Comparison of ENCODE assay signal across 23 cellular contexts in genomic region chr9:136499935-136500910, GRCh38. TPM values are rescaled to one million over a fixed set of nuclear protein-coding genes. Genes with fewer than 3 reads are reported as not detected.
A peak's percentile ranks its signal among the peaks of the same experiment; 100 is the strongest.
DNase-seq lines count a peak whose midpoint lies in the region; ATAC-seq and TF ChIP-seq lines count a peak whose summit lies in the region.
"Had no signal": no experiment of that assay in that cellular context is flagged by ENCODE, and none has a peak within 500 bp of the region (broad histone marks: within the 10 kb centered on the region; RNA-seq: fewer than 3 reads in every experiment).

No MANE protein-coding gene starts in this region.

- no peak overlapping the region for H3K14ac ChIP-seq in neuronal stem cell (ENCODE audit: low read length)

- H3K4me2 ChIP-seq in neuronal stem cell (ENCODE audit: insufficient read depth, low read length, poor library complexity, severe bottlenecking) (no peak overlapping the region), neural progenitor cell (no peak overlapping the region)
- H3K4me2 ChIP-seq: GM23338, KMS-11 had no signal

- H3K18ac ChIP-seq in neuronal stem cell (ENCODE audit: low read length): no peak overlapping the region

- no peak overlapping the region for H2AFZ ChIP-seq in neuronal stem cell (ENCODE audit: low read length)
- H2AFZ ChIP-seq in neural progenitor cell (replicated peaks): no peak overlapping the region
- H2AFZ ChIP-seq: GM23338 had no signal

- CTCF ChIA-PET in RWPE1 (lab: Yijun Ruan, JAX): interaction anchor here (0.5 to 0.9 kb wide), 4 partner anchors 8 to 91 kb away, joined by 3 to 5 read pairs (median 4); no protein-coding TSS in a partner anchor

- H4K8ac ChIP-seq in neuronal stem cell (ENCODE audit: low read depth, low read length): peak overlapping the region; percentile 92

- H3K36me3 ChIP-seq in neuronal stem cell (replicated peaks in 1 of 2; ENCODE audit: control insufficient read depth in 2 of 2, insufficient read depth in 2 of 2, low read length in 2 of 2) (peaks cover 81 to 97% of the 10 kb centered on the region in 2 donors), neural progenitor cell (no peaks in the 10 kb centered on the region)

- peak; percentile 38 to 51 for DNase-seq in SHP77 (lab: John Stamatoyannopoulos, UW)
- DNase-seq in SHP77 treated with DMSO at 0.1 percent for 48 hours (lab: John Stamatoyannopoulos, UW): no peak
- DNase-seq in NCI-H1694 (lab: John Stamatoyannopoulos, UW): peak; percentile 29
- DNase-seq in RWPE1 (ENCODE audit: low spot score): no peak
- DNase-seq in neuronal stem cell (ENCODE audit: low spot score): no peak
- no peak for DNase-seq in substantia nigra (lab: John Stamatoyannopoulos, UW)
- no peak for DNase-seq in neural progenitor cell (ENCODE audit: low spot score)
- DNase-seq: AML-193; C1 segment of cervical spinal cord; CD8-positive, alpha-beta T cell; EL; GF-D8; NCI-H1092 treated with DMSO at 0.1 percent for 48 hours; NCI-H1436 treated with DMSO at 0.1 percent for 48 hours; NCI-H2029 treated with DMSO at 0.1 percent for 48 hours; NCI-H446; NCI-H69; T-helper 1 cell had no signal

- H3K4me3 ChIP-seq in neuronal stem cell (ENCODE audit: low read length in 2 of 2) (no peak overlapping the region), neural progenitor cell (no peak overlapping the region)
- H3K4me3 ChIP-seq: GM23338, HAP-1, SJSA1 had no signal

- H2BK120ac ChIP-seq in neuronal stem cell (ENCODE audit: low read depth, low read length): no peak overlapping the region

- H2AK5ac ChIP-seq in neuronal stem cell (ENCODE audit: low read depth, low read length): no peak overlapping the region

- H3K27me3 ChIP-seq in neuronal stem cell (ENCODE audit: control insufficient read depth in 3 of 3, insufficient read depth in 3 of 3, low read depth in 1 of 3, low read length in 3 of 3) (no peaks in the 10 kb centered on the region), neural progenitor cell (no peaks in the 10 kb centered on the region)
- H3K27me3 ChIP-seq: SJSA1 had no signal

- H3K23ac ChIP-seq in neuronal stem cell (ENCODE audit: low read depth, low read length, poor library complexity): peak overlapping the region; percentile 73

- no peak overlapping the region for H3K4ac ChIP-seq in neuronal stem cell (ENCODE audit: low read length)

- ATAC-seq in HG03108 (IDR thresholded peaks at IDR 0.05; ENCODE audit: unreplicated experiment): no peak
- ATAC-seq: CD8-positive, alpha-beta T cell; GM23338 had no signal

- no CpG with 5 or more reads among the region's 50 CpGs for whole genome bisulfite sequencing in neuronal stem cell (ENCODE audit: extremely low coverage in 2 of 2, insufficient read length in 2 of 2, insufficient replicate concordance in 1 of 2), 2 donors

- TF ChIP-seq CTCF in RWPE1 (conservative IDR thresholded peaks at IDR 0.05; ENCODE audit: low read depth): no peak
- TF ChIP-seq CTCF in neural progenitor cell (IDR thresholded peaks at IDR 0.05): no peak

- H3K79me1 ChIP-seq in neuronal stem cell (ENCODE audit: low read depth, low read length): peaks cover 25% of the 10 kb centered on the region

- no peaks in the 10 kb centered on the region for H3K9me3 ChIP-seq in neuronal stem cell (replicated peaks in 1 of 2; ENCODE audit: control insufficient read depth in 2 of 2, insufficient read depth in 1 of 2, low read depth in 1 of 2, low read length in 2 of 2)
- no peaks in the 10 kb centered on the region for H3K9me3 ChIP-seq in neural progenitor cell (ENCODE audit: low read depth)
- H3K9me3 ChIP-seq: HAP-1, SJSA1 had no signal

- peaks cover 1% of the 10 kb centered on the region for H4K20me1 ChIP-seq in neural progenitor cell (ENCODE audit: low read depth)

- H3K79me2 ChIP-seq in neural progenitor cell (ENCODE audit: low read depth): no peaks in the 10 kb centered on the region

- H2BK15ac ChIP-seq in neuronal stem cell (ENCODE audit: low read length): no peak overlapping the region

- no peak overlapping the region for H4K91ac ChIP-seq in neuronal stem cell (ENCODE audit: low read depth, low read length, poor library complexity)

- no peaks in the 10 kb centered on the region for H3F3A ChIP-seq in neural progenitor cell (ENCODE audit: low read depth)

- peak overlapping the region; percentile 50 for H3K9ac ChIP-seq in neuronal stem cell (ENCODE audit: low read depth, low read length, poor library complexity)
- H3K9ac ChIP-seq in neural progenitor cell: no peak overlapping the region
- H3K9ac ChIP-seq: KMS-11 had no signal

- H2BK5ac ChIP-seq in neuronal stem cell (ENCODE audit: low read length): no peak overlapping the region

- peaks cover 2% of the 10 kb centered on the region for H3K27me3 Mint-ChIP-seq in neural progenitor cell (ENCODE audit: insufficient read depth, low read depth)

- no peak overlapping the region for H3K4me3 Mint-ChIP-seq in neural progenitor cell
- H3K4me3 Mint-ChIP-seq: CD8-positive, alpha-beta T cell; GM23338 had no signal

- peaks cover 13% of the 10 kb centered on the region for H3K36me3 Mint-ChIP-seq in neural progenitor cell

- peaks cover 3% of the 10 kb centered on the region for H3K4me1 Mint-ChIP-seq in neural progenitor cell
- H3K4me1 Mint-ChIP-seq: GM23338 had no signal

- H2BK12ac ChIP-seq in neuronal stem cell (ENCODE audit: low read length): no peak overlapping the region

- H3K4me1 ChIP-seq in neuronal stem cell (ENCODE audit: control insufficient read depth in 2 of 2, insufficient read depth in 1 of 2, low read depth in 1 of 2, low read length in 2 of 2) (no peaks in the 10 kb centered on the region), neural progenitor cell (no peaks in the 10 kb centered on the region)
- H3K4me1 ChIP-seq: HAP-1, SJSA1 had no signal

- no peak overlapping the region for H3K27ac Mint-ChIP-seq in neural progenitor cell
- H3K27ac Mint-ChIP-seq: CD8-positive, alpha-beta T cell; GM23338 had no signal

- H3K27ac ChIP-seq in RWPE1 (peak overlapping the region; percentile 38), neuronal stem cell (replicated peaks; ENCODE audit: low read length) (no peak overlapping the region), substantia nigra (ENCODE audit: low read depth, low read length, poor library complexity, severe bottlenecking) (no peak overlapping the region), neural progenitor cell (no peak overlapping the region)
- H3K27ac ChIP-seq: KMS-11, SJSA1 had no signal

- no peaks in the 10 kb centered on the region for H3K9me3 Mint-ChIP-seq in neural progenitor cell
- H3K9me3 Mint-ChIP-seq: CD8-positive, alpha-beta T cell; GM23338 had no signal

- POLR2A ChIA-PET in RWPE1 (lab: Yijun Ruan, JAX; ENCODE audit: low non-redundant PET): no interaction called here

RNA-seq across cellular contexts. Expression of gene SEC16A, which starts 17.4 kb away (rescaled TPM):
- polyA plus RNA-seq in neuronal stem cell (2013, experiment 1 of 2): 14.7 TPM
- 15.9 TPM for polyA plus RNA-seq in neuronal stem cell (2013, experiment 2 of 2)
- total RNA-seq in neural progenitor cell (ENCODE audit: low replicate concordance): 16.8 and 23.8 TPM in 2 replicates

RNA-seq across cellular contexts. Expression of gene NOTCH1, which starts 45.6 kb away (rescaled TPM):
- 32.9 TPM for polyA plus RNA-seq in neuronal stem cell (2013, experiment 1 of 2)
- polyA plus RNA-seq in neuronal stem cell (2013, experiment 2 of 2): 33.2 TPM
- 11.7 and 32.4 TPM in 2 replicates for total RNA-seq in neural progenitor cell (ENCODE audit: low replicate concordance)

Comparison
In these comparisons a context has a peak if more than half of its experiments do, and no peak if none do; other contexts are left out.
1. DNase-seq: peak in SHP77 (2 of 2) and NCI-H1694 (single experiment); none in SHP77 treated with DMSO at 0.1 percent for 48 hours (single experiment), RWPE1 (single experiment), neuronal stem cell (single experiment), substantia nigra (0 of 49) and neural progenitor cell (single experiment).